26 cellular contexts compared by ENCODE assay signal in genomic region chr3:64375737-64376136, GRCh38.
"Had no signal": no experiment of that assay in that cellular context is flagged by ENCODE, and none has a peak within 500 bp of the region (broad histone marks: within the 10 kb centered on the region; RNA-seq: fewer than 3 reads in every experiment).

No MANE protein-coding gene starts in this region.

- H3K4me1 ChIP-seq: pancreas, psoas muscle, right lobe of liver, sigmoid colon, stomach, thyroid gland, tibial nerve, vagina had no signal

- H3K9me3 ChIP-seq: neutrophil, pancreas, psoas muscle, right lobe of liver, thyroid gland, vagina had no signal

- ATAC-seq: naive thymus-derived CD8-positive, alpha-beta T cell; natural killer cell treated with Interleukin-12 subunit alpha and Interleukin-12 subunit beta and Interleukin-15 and Interleukin-18, amount 100 ng/mL, for 72 hours; pancreas; psoas muscle; right cardiac atrium; right lobe of liver; stimulated activated effector memory CD8-positive, alpha-beta T cell treated with anti-CD3 and anti-CD28 coated beads, Interleukin-12 subunit alpha, Interleukin-12 subunit beta, amount 100 ng/mL, for 72 hours; stimulated activated naive B cell treated with anti-CD40 and anti-IgM and Interleukin-4, amounts not matched to agents 10 μg/mL and 1 μg/mL and 100 μg/mL, for 72 hours had no signal

- DNase-seq: naive thymus-derived CD8-positive, alpha-beta T cell; nephron progenitor cell; nucleus accumbens; pancreas; psoas muscle; right cardiac atrium; right lobe of liver; sigmoid colon; small intestine; stimulated activated CD4-positive, alpha-beta T cell treated with anti-CD3 and anti-CD28 coated beads, Interleukin-15, amount 100 ng/mL, for 24 hours; stimulated activated CD4-positive, alpha-beta T cell treated with anti-CD3 and anti-CD28 coated beads, Interleukin-2, amount 100 ng/mL, for 24 hours; stimulated activated CD4-positive, alpha-beta T cell treated with anti-CD3 and anti-CD28 coated beads, Interleukin-2, amount 100 ng/mL, for 48 hours; stimulated activated CD4-positive, alpha-beta T cell treated with anti-CD3 and anti-CD28 coated beads, Interleukin-4, amount 100 ng/mL, for 24 hours; stimulated activated naive B cell treated with anti-CD40 and anti-IgM and Interleukin-4, amounts not matched to agents 10 μg/mL and 1 μg/mL and 100 μg/mL, for 72 hours; stimulated activated naive CD4-positive, alpha-beta T cell treated with Interleukin-2 at 50 U/mL for 16 hours; stomach; thyroid gland; trophoblast cell; upper lobe of left lung had no signal

- FAIRE-seq: urothelium cell line had no signal

- H3K27me3 ChIP-seq: neutrophil, pancreas, right lobe of liver, sigmoid colon, stomach, thyroid gland, tibial nerve, upper lobe of left lung, vagina had no signal

- H3K36me3 ChIP-seq: neutrophil, pancreas, right lobe of liver, sigmoid colon, stomach, thoracic aorta, thyroid gland, tibial nerve, upper lobe of left lung, vagina had no signal

- H3K27ac ChIP-seq: neutrophil, pancreas, psoas muscle, right lobe of liver, sigmoid colon, stomach, thoracic aorta, thyroid gland, tibial nerve, vagina had no signal

- H3K4me3 ChIP-seq: pancreas, psoas muscle, right lobe of liver, sigmoid colon, stomach, thoracic aorta, thyroid gland, tibial nerve, upper lobe of left lung, vagina had no signal
